Comparison of ENCODE assay signal across 18 cellular contexts in the genomic region with DNA sequence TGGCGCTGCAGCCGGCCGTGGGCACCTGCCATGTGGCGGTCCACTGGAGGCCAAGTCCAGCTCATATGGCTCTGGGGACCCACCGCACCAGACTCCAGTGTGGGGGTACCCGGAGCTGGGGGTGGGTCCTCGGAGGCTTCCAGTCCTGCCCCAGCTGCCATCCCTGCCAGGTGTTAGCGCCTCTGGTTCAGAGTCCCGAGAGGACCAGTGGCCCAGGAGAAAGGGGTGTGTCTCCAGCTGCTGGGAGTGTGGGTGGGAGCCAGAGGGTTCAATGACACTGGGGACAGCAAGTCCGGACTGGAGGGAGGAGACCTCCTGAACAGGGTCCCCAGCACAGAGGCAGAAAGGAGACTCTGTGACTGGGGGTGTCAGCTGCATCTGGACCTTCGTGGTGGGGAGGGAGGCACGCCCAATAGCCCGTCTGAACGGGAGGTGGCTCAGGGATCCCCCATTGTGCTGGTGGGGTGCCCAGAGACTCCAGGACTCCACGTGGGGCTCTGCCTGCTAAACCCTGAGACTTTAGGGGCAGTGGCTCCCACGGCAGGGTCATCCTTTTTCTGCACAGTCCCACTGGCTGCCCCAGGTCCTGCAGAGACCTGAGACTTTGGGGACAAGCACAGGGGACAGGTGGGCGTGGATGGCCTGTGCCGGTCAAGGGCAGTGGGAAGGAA. TPM values are rescaled to one million over a fixed set of nuclear protein-coding genes. Genes with fewer than 3 reads are reported as not detected.
DNase-seq lines count a peak whose midpoint lies in the region; FAIRE-seq and TF ChIP-seq lines count a peak whose summit lies in the region.
"Had no signal": no experiment of that assay in that cellular context is flagged by ENCODE, and none has a peak within 500 bp of the region (broad histone marks: within the 10 kb centered on the region; RNA-seq: fewer than 3 reads in every experiment).

No MANE protein-coding gene starts in this region.

- peak overlapping the region; percentile 96 for H3K27ac ChIP-seq in SK-N-MC
- H3K27ac ChIP-seq: body of pancreas, epithelial cell of prostate, tibial nerve had no signal

- peaks cover 6% of the 10 kb centered on the region for H3K4me1 Mint-ChIP-seq in mesothelial cell of epicardium

- H3K36me3 ChIP-seq in SK-N-MC (ENCODE audit: insufficient read depth, low read length), result peaks cover 7% of the 10 kb centered on the region; the same call in 1 of the 2 replicates

- H3K27me3 Mint-ChIP-seq in mesothelial cell of epicardium (ENCODE audit: low read depth), result peaks cover 52% of the 10 kb centered on the region

- H3K9ac ChIP-seq in SK-N-MC (ENCODE audit: insufficient read length), result peak overlapping the region; percentile 72

- peaks cover 6% of the 10 kb centered on the region for H3K36me3 Mint-ChIP-seq in mesothelial cell of epicardium

- FAIRE-seq in GM12892 (lab: Jason Lieb, UNC), result peak; percentile 53

- peak; percentile 34 for DNase-seq in DMS153 (lab: John Stamatoyannopoulos, UW)
- DNase-seq in DMS153 treated with DMSO at 0.1 percent for 48 hours (lab: John Stamatoyannopoulos, UW; ENCODE audit: unreplicated experiment), result no peak
- no peak for DNase-seq in GM12892 (ENCODE audit: insufficient read length)
- DNase-seq in SK-N-MC (ENCODE audit: low read depth, low spot score), result no peak
- no peak for DNase-seq in mesothelial cell of epicardium (ENCODE audit: low spot score in 2 of 2, unreplicated experiment in 2 of 2)
- DNase-seq in pons (ENCODE audit: low spot score), result no peak
- DNase-seq in SKM-1 treated with dmso at 0.1 percent for 144 hours (lab: John Stamatoyannopoulos, UW; ENCODE audit: unreplicated experiment), result no peak
- no peak for DNase-seq in SIG-M5 treated with dmso at 0.1 percent for 504 hours (lab: John Stamatoyannopoulos, UW; ENCODE audit: unreplicated experiment)
- DNase-seq: activated naive CD4-positive, alpha-beta T cell treated with Interleukin-2 at 50 U/mL for 16 hours; body of pancreas; cortex of kidney; GOT3; NCI-H2081 treated with DMSO at 0.1 percent for 48 hours; occipital lobe; stimulated activated CD4-positive, alpha-beta T cell treated with anti-CD3 and anti-CD28 coated beads, Interleukin-4, amount 100 ng/mL, for 1 hour had no signal

- no peak for TF ChIP-seq POLR2A in GM12892 (IDR thresholded peaks at IDR 0.05; ENCODE audit: low read depth, low read length)

- H3K9me3 Mint-ChIP-seq in mesothelial cell of epicardium, result no peaks in the 10 kb centered on the region

- TF ChIP-seq CTCF in mesothelial cell of epicardium (IDR thresholded peaks at IDR 0.05; ENCODE audit: unreplicated experiment), result no peak

- no peaks in the 10 kb centered on the region for H3K9me3 ChIP-seq in SK-N-MC (ENCODE audit: low read depth, low read length)
- H3K9me3 ChIP-seq: body of pancreas had no signal

- H3K27ac Mint-ChIP-seq in mesothelial cell of epicardium, result no peak overlapping the region
- H3K27ac Mint-ChIP-seq: CD14-positive monocyte had no signal

- H3K4me3 ChIP-seq in SK-N-MC, result peak overlapping the region; percentile 57; the same call in 1 of the 2 replicates
- H3K4me3 ChIP-seq: body of pancreas, tibial nerve had no signal

- H3K4me3 Mint-ChIP-seq in mesothelial cell of epicardium, result peak overlapping the region; percentile 13

RNA-seq across cellular contexts. Expression of a gene that starts 2.4 kb away (rescaled TPM):
- polyA plus RNA-seq in GM12892 (2012; ENCODE audit: missing spikeins), result 21.0 TPM
- total RNA-seq in mesothelial cell of epicardium, result 10.7 to 12.7 TPM (median 10.9 TPM) in 3 replicates

RNA-seq across cellular contexts. Expression of a gene that starts 47.6 kb away (rescaled TPM):
- 124 TPM for polyA plus RNA-seq in GM12892 (2012; ENCODE audit: missing spikeins)
- total RNA-seq in mesothelial cell of epicardium, result 82.4 to 85.6 TPM (median 84.4 TPM) in 3 replicates
